ENCODE assay signal across 11 cellular contexts in the genomic region with DNA sequence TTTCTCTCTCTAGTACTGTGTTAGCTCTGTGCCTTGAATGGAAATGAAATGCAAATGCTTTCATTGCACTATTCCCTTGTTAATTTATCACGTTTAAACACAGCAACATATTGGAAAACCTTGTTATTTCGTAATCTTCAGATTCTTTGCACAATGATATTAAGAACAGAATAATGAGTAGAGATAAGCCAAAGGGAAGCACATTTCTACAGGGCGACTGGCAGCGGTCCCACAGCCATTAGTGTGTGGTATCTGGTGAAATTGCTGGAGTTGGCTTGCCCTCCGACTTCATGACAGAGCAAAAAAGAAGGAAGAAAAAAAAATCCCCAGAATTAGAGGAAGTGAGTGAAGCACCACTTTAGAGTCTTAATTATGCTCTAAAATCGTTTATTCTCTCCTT.
DNase-seq lines count a peak whose midpoint lies in the region; ATAC-seq, FAIRE-seq and TF ChIP-seq lines count a peak whose summit lies in the region.
"Had no signal": no experiment of that assay in that cellular context is flagged by ENCODE, and none has a peak within 500 bp of the region (broad histone marks: within the 10 kb centered on the region; RNA-seq: fewer than 3 reads in every experiment).

No MANE protein-coding gene starts in this region.

- 2 to 6% methylated on average over 6 of the region's 6 CpGs for WGBS in lung, 2 donors

- no peak for FAIRE-seq in urothelium cell line (lab: Jason Lieb, UNC)

- peak; percentile 44 for ATAC-seq in lung (ENCODE audit: insufficient read depth, low FRiP score)
- no peak for ATAC-seq in GM21381 (IDR thresholded peaks at IDR 0.05; ENCODE audit: unreplicated experiment)

- no peaks in the 10 kb centered on the region for H3K27me3 ChIP-seq in lung (ENCODE audit: control insufficient read depth, insufficient read depth)
- H3K27me3 ChIP-seq: BLaER1 had no signal

- TF ChIP-seq CTCF in cardiac fibroblast (IDR thresholded peaks at IDR 0.05; ENCODE audit: low read depth, low read length), result no peak
- TF ChIP-seq CTCF in lung (IDR thresholded peaks at IDR 0.05; ENCODE audit: control extremely low read depth, extremely low read depth), result no peak

- H3K27ac ChIP-seq in lung (ENCODE audit: low read depth in 1 of 2, low read length in 1 of 2), result no peak overlapping the region
- H3K27ac ChIP-seq: BLaER1 had no signal

- no peaks in the 10 kb centered on the region for H3K36me3 ChIP-seq in lung (ENCODE audit: control insufficient read depth in 2 of 2, insufficient read depth in 2 of 2, low read length in 2 of 2)
- H3K36me3 ChIP-seq: BLaER1 had no signal

- no peak overlapping the region for H3K4me3 ChIP-seq in cardiac fibroblast (replicated peaks in 1 of 2; ENCODE audit: low read depth in 2 of 2, low read length in 2 of 2)
- H3K4me3 ChIP-seq in lung, result no peak overlapping the region
- H3K4me3 ChIP-seq: BLaER1 had no signal

- peaks cover 0 to 3% of the 10 kb centered on the region in 2 donors for H3K4me1 ChIP-seq in lung (ENCODE audit: control insufficient read depth in 2 of 2, insufficient read depth in 2 of 2, low read length in 2 of 2)
- H3K4me1 ChIP-seq: BLaER1 had no signal

- H3K9me3 ChIP-seq in lung (ENCODE audit: control insufficient read depth in 2 of 2, insufficient read depth in 1 of 2, low read length in 1 of 2), result no peaks in the 10 kb centered on the region
- H3K9me3 ChIP-seq: BLaER1 had no signal

- DNase-seq in A172 (ENCODE audit: low spot score) (peak; percentile 64), MV-4-11 (lab: John Stamatoyannopoulos, UW) (peak; percentile 52), cardiac fibroblast (ENCODE audit: low read depth in 2 of 2) (peak; percentile 54 to 95), lung (ENCODE audit: low spot score) (peak; percentile 55), kidney tubule cell (ENCODE audit: low spot score) (no peak), urothelium cell line (ENCODE audit: low spot score) (no peak)
- no peak for DNase-seq in NK-92 treated with Interleukin-12 subunit alpha and Interleukin-12 subunit beta, amount 100 ng/mL, for 24 hours (lab: John Stamatoyannopoulos, UW)
- DNase-seq: activated effector memory CD4-positive, alpha-beta T cell treated with anti-CD3 and anti-CD28 coated beads, Interleukin-2, amount 50 U/mL, for 16 hours; NCI-H1048 had no signal

Comparison
In these comparisons a context has a peak if more than half of its experiments do, and no peak if none do; other contexts are left out.
1. DNase-seq: peak in A172 (single experiment), MV-4-11 (single experiment), cardiac fibroblast (2 of 2) and lung (single experiment); none in kidney tubule cell (single experiment), urothelium cell line (single experiment) and NK-92 treated with Interleukin-12 subunit alpha and Interleukin-12 subunit beta, amount 100 ng/mL, for 24 hours (single experiment).